Comparison of ENCODE assay signal across 13 cellular contexts in genomic region chr5:9063615-9064245, GRCh38.
"Had no signal": no experiment of that assay in that cellular context is flagged by ENCODE, and none has a peak within 500 bp of the region (broad histone marks: within the 10 kb centered on the region; RNA-seq: fewer than 3 reads in every experiment).

No MANE protein-coding gene starts in this region.

- H3K27me3 ChIP-seq: hepatocyte had no signal

- DNase-seq: activated CD4-positive, alpha-beta T cell treated with anti-CD3 and anti-CD28 coated beads for 1 hour; activated CD4-positive, alpha-beta T cell treated with anti-CD3 and anti-CD28 coated beads, Interleukin-2, amount 50 U/mL, for 48 hours; activated CD8-positive, alpha-beta memory T cell treated with anti-CD3 and anti-CD28 coated beads, Interleukin-2, amount 10 ng/mL, durations not matched to agents 7 days and 5 days; activated effector memory CD4-positive, alpha-beta T cell treated with Interleukin-2 at 50 U/mL for 16 hours; activated T-cell treated with anti-CD3 and anti-CD28 coated beads, Interleukin-2, amount 50 U/mL, for 24 hours; left ventricle myocardium superior; naive B cell; retina; small intestine; SW 1271; T-helper 9 cell had no signal

- H3K4me1 Mint-ChIP-seq: activated CD8-positive, alpha-beta memory T cell treated with anti-CD3 and anti-CD28 coated beads, Interleukin-2, amount 10 ng/mL, durations not matched to agents 7 days and 5 days had no signal

- H3K4me3 Mint-ChIP-seq: activated CD8-positive, alpha-beta memory T cell treated with anti-CD3 and anti-CD28 coated beads, Interleukin-2, amount 10 ng/mL, durations not matched to agents 7 days and 5 days; activated T-cell treated with anti-CD3 and anti-CD28 coated beads, Interleukin-2, amount 50 U/mL, for 24 hours; naive B cell had no signal

- H3K27ac Mint-ChIP-seq: activated CD8-positive, alpha-beta memory T cell treated with anti-CD3 and anti-CD28 coated beads, Interleukin-2, amount 10 ng/mL, durations not matched to agents 7 days and 5 days; activated naive CD4-positive, alpha-beta T cell treated with anti-CD3 and anti-CD28 coated beads, Interleukin-2, amount 50 U/mL, for 72 hours; activated T-cell treated with anti-CD3 and anti-CD28 coated beads, Interleukin-2, amount 50 U/mL, for 24 hours; naive B cell had no signal

- FAIRE-seq: small intestine had no signal

- H3K4me3 ChIP-seq: hepatocyte had no signal

- H3K27me3 Mint-ChIP-seq: activated CD8-positive, alpha-beta memory T cell treated with anti-CD3 and anti-CD28 coated beads, Interleukin-2, amount 10 ng/mL, durations not matched to agents 7 days and 5 days; activated T-cell treated with anti-CD3 and anti-CD28 coated beads, Interleukin-2, amount 50 U/mL, for 24 hours; naive B cell had no signal

- ATAC-seq: activated CD8-positive, alpha-beta memory T cell treated with anti-CD3 and anti-CD28 coated beads, Interleukin-2, amount 10 ng/mL, durations not matched to agents 7 days and 5 days; activated naive CD4-positive, alpha-beta T cell treated with anti-CD3 and anti-CD28 coated beads, Interleukin-2, amount 50 U/mL, for 72 hours; left ventricle myocardium superior had no signal

- H3K36me3 Mint-ChIP-seq: activated CD8-positive, alpha-beta memory T cell treated with anti-CD3 and anti-CD28 coated beads, Interleukin-2, amount 10 ng/mL, durations not matched to agents 7 days and 5 days; activated naive CD4-positive, alpha-beta T cell treated with anti-CD3 and anti-CD28 coated beads, Interleukin-2, amount 50 U/mL, for 72 hours; naive B cell had no signal

- H3K4me2 ChIP-seq: hepatocyte had no signal

- H2AFZ ChIP-seq: hepatocyte had no signal

- H3K27ac ChIP-seq: hepatocyte had no signal

- H3K79me2 ChIP-seq: hepatocyte had no signal
